Comparison of ENCODE assay signal across 1 cellular context in the genomic region with DNA sequence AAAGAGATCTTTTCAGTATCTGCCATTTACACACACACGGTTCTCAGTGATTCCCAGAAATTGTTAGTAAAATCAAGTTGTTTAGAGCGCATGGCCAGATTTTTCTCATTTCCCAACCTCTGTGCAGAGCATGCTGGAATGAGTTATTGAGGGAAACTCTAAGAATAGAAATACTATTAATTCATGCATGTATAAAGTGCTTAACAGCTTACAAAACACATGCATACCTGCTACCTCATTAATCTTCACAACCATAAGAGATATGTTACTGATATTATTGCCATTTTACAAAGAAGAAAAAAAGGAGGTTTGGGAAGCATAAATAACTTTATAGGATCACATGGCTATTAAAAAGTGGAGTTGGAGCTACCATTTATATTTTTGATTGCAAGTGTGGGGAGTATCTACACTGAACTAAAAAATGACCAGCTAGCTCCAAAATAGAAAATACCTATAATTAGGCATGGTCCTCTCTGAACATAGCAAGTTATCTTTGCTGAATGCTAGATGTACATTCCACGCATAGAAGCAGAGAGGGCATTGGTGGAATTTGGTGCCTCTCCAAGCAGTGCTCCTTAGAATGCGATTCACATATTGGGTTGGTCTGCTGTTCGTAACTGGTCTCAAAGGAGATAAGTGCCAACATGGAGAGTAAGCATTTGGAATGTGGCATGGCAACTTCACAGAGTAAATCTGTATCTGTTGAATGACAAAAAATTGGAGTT.
TF ChIP-seq lines count a peak whose summit lies in the region.

No MANE protein-coding gene starts in this region.

TF ChIP-seq in IMR-90, 13 proteins besides CTCF, POLR2A, EP300 and RAD21:
- TF ChIP-seq, protein P1, sequence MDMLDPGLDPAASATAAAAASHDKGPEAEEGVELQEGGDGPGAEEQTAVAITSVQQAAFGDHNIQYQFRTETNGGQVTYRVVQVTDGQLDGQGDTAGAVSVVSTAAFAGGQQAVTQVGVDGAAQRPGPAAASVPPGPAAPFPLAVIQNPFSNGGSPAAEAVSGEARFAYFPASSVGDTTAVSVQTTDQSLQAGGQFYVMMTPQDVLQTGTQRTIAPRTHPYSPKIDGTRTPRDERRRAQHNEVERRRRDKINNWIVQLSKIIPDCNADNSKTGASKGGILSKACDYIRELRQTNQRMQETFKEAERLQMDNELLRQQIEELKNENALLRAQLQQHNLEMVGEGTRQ (IDR thresholded peaks at IDR 0.05; ENCODE audit: low read depth, low read length) = no peak
- TF ChIP-seq NFE2L2 (IDR thresholded peaks at IDR 0.05; ENCODE audit: low read depth, low read length) (no peak), CHD1 (IDR thresholded peaks at IDR 0.05; ENCODE audit: low read depth, low read length) (no peak), FOS (IDR thresholded peaks at IDR 0.05; ENCODE audit: low read depth, low read length) (no peak), BHLHE40 (IDR thresholded peaks at IDR 0.05; ENCODE audit: low read depth, low read length) (no peak)
